Comparison of ENCODE assay signal across 11 cellular contexts in the genomic region with DNA sequence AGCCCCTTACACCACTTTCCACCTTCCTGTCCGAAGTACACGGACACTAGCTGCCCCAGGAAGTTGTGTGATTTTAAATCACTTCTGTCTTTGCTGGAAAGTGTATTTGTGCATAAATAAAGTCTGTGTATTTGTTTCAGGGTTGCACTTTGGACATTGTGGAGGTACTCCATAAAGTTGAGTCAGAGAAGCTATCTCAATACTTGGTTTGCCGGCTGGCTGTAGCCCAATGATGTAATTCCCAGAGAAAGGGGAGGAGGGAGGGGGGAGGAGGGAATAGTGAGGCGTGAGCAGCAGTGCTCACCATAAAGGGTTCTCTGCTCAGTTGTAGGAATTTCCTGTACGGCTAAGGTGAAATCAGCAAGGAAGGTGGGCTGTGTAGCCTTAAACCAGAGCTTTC. TPM values are rescaled to one million over a fixed set of nuclear protein-coding genes. Genes with fewer than 3 reads are reported as not detected.
A peak's percentile ranks its signal among the peaks of the same experiment; 100 is the strongest.
DNase-seq lines count a peak whose midpoint lies in the region; ATAC-seq and TF ChIP-seq lines count a peak whose summit lies in the region.
"Had no signal": no experiment of that assay in that cellular context is flagged by ENCODE, and none has a peak within 500 bp of the region (broad histone marks: within the 10 kb centered on the region; RNA-seq: fewer than 3 reads in every experiment).

No MANE protein-coding gene starts in this region.

- peaks cover 30% of the 10 kb centered on the region for H3K4me1 Mint-ChIP-seq in CD4-positive, alpha-beta T cell (ENCODE audit: low read depth)

- no peaks in the 10 kb centered on the region for H3K9me3 ChIP-seq in CD4-positive, alpha-beta T cell (ENCODE audit: control insufficient read depth, low read length)
- no peaks in the 10 kb centered on the region for H3K9me3 ChIP-seq in RWPE2 (ENCODE audit: severe bottlenecking)

- intact Hi-C loops in CD4-positive, alpha-beta T cell (cut with DNase I, micrococcal nuclease): loop anchor here in 1 of 2 experiments (5.0 kb wide), 1 partner anchor 115 kb away; no protein-coding TSS in a partner anchor

- H3K27me3 Mint-ChIP-seq in CD4-positive, alpha-beta T cell: no peaks in the 10 kb centered on the region
- H3K27me3 Mint-ChIP-seq: stimulated activated naive CD8-positive, alpha-beta T cell treated with anti-CD3 and anti-CD28 coated beads, Interleukin-15, Interleukin-2, amounts not matched to agents 100 ng/mL and 50 ng/mL, for 24 hours had no signal

- POLR2A ChIA-PET in CD4-positive, alpha-beta T cell (lab: Charles Lee): no interaction called here

- DNase-seq in CD4-positive, alpha-beta T cell: no peak
- no peak for DNase-seq in RWPE2 (ENCODE audit: low spot score)
- peak; percentile 65 for DNase-seq in fibroblast of mammary gland (ENCODE audit: low read depth)
- peak; percentile 40 for DNase-seq in myocyte (ENCODE audit: low read depth)
- no peak for DNase-seq in stimulated activated naive CD8-positive, alpha-beta T cell treated with anti-CD3 and anti-CD28 coated beads, Interleukin-15, Interleukin-2, amounts not matched to agents 100 U/mL and 50 U/mL, for 24 hours
- no peak for DNase-seq in MV-4-11 (lab: John Stamatoyannopoulos, UW)
- DNase-seq in effector CD8-positive, alpha-beta T cell (lab: John Stamatoyannopoulos, UW): no peak
- DNase-seq: glutamatergic neuron, retina had no signal

- peaks cover 45% of the 10 kb centered on the region for H3K36me3 Mint-ChIP-seq in CD4-positive, alpha-beta T cell (ENCODE audit: low read depth)

- H3K4me1 ChIP-seq in RWPE2 (ENCODE audit: insufficient read depth, poor library complexity, severe bottlenecking): peaks cover 25% of the 10 kb centered on the region

- no peak overlapping the region for H3K4me3 Mint-ChIP-seq in CD4-positive, alpha-beta T cell
- H3K4me3 Mint-ChIP-seq: stimulated activated naive CD8-positive, alpha-beta T cell treated with anti-CD3 and anti-CD28 coated beads, Interleukin-15, Interleukin-2, amounts not matched to agents 100 ng/mL and 50 ng/mL, for 24 hours had no signal

- no peak overlapping the region for H3K27ac ChIP-seq in CD4-positive, alpha-beta T cell (ENCODE audit: low read depth, low read length)
- H3K27ac ChIP-seq in RWPE2 (ENCODE audit: poor library complexity, severe bottlenecking): peak overlapping the region; percentile 98

- peak overlapping the region; percentile 44 for H3K27ac Mint-ChIP-seq in CD4-positive, alpha-beta T cell
- H3K27ac Mint-ChIP-seq: stimulated activated naive CD8-positive, alpha-beta T cell treated with anti-CD3 and anti-CD28 coated beads, Interleukin-15, Interleukin-2, amounts not matched to agents 100 ng/mL and 50 ng/mL, for 24 hours had no signal

- H3K9me3 Mint-ChIP-seq in CD4-positive, alpha-beta T cell: no peaks in the 10 kb centered on the region
- H3K9me3 Mint-ChIP-seq: stimulated activated naive CD8-positive, alpha-beta T cell treated with anti-CD3 and anti-CD28 coated beads, Interleukin-15, Interleukin-2, amounts not matched to agents 100 ng/mL and 50 ng/mL, for 24 hours had no signal

- peaks cover 26% of the 10 kb centered on the region for H3K36me3 ChIP-seq in RWPE2 (ENCODE audit: low read depth)

- ATAC-seq in CD4-positive, alpha-beta T cell (ENCODE audit: poor library complexity): no peak
- ATAC-seq in RWPE2 (ENCODE audit: low read depth) (peak; percentile 74), HG03025 (IDR thresholded peaks at IDR 0.05; ENCODE audit: low FRiP score, unreplicated experiment) (no peak)
- ATAC-seq in stimulated activated naive CD8-positive, alpha-beta T cell treated with anti-CD3 and anti-CD28 coated beads, Interleukin-15, Interleukin-2, amounts not matched to agents 100 U/mL and 50 U/mL, for 24 hours: no peak

- CTCF ChIA-PET in CD4-positive, alpha-beta T cell (lab: Charles Lee): no interaction called here

- no peaks in the 10 kb centered on the region for H3K27me3 ChIP-seq in CD4-positive, alpha-beta T cell (ENCODE audit: control insufficient read depth, insufficient read depth, low read length)
- H3K27me3 ChIP-seq in RWPE2 (ENCODE audit: insufficient read depth, poor library complexity, severe bottlenecking): no peaks in the 10 kb centered on the region

- H3K4me3 ChIP-seq in RWPE2 (ENCODE audit: severe bottlenecking) (no peak overlapping the region), fibroblast of mammary gland (ENCODE audit: control insufficient read depth, low read depth, low read length) (no peak overlapping the region)

- no peak for TF ChIP-seq CTCF in CD4-positive, alpha-beta T cell (IDR thresholded peaks at IDR 0.05)
- TF ChIP-seq CTCF in RWPE2 (IDR thresholded peaks at IDR 0.05; ENCODE audit: poor library complexity, severe bottlenecking): no peak
- no peak for TF ChIP-seq CTCF in fibroblast of mammary gland (conservative IDR thresholded peaks at IDR 0.05; ENCODE audit: control insufficient read depth, insufficient read depth, low read depth, low read length)

RNA-seq across cellular contexts. Expression of a gene that starts 7.5 kb away (rescaled TPM):
- 1 to 10 TPM; 6.4 to 7.2 TPM for total RNA-seq in CD4-positive, alpha-beta T cell
- total RNA-seq in myocyte: 7.8 and 11.2 TPM in 2 replicates
- 12.6 TPM for polyA plus RNA-seq in myocyte (2012)

RNA-seq across cellular contexts. Expression of a gene that starts 13.6 kb away (rescaled TPM):
- total RNA-seq in CD4-positive, alpha-beta T cell: under 1 TPM; 0.31 to 0.49 TPM
- 0.16 TPM in 1 of 2 replicates, not detected in the other for total RNA-seq in myocyte
- polyA plus RNA-seq in myocyte (2012): 0.24 TPM

RNA-seq across cellular contexts. Expression of a gene that starts 23.1 kb away (rescaled TPM):
- not detected for total RNA-seq in CD4-positive, alpha-beta T cell
- total RNA-seq in myocyte: not detected in 2 replicates
- not detected for polyA plus RNA-seq in myocyte (2012)

Comparison
In these comparisons a context has a peak if more than half of its experiments do, and no peak if none do; other contexts are left out.
1. DNase-seq: peak in fibroblast of mammary gland (single experiment) and myocyte (single experiment); none in CD4-positive, alpha-beta T cell (0 of 10), RWPE2 (single experiment), stimulated activated naive CD8-positive, alpha-beta T cell treated with anti-CD3 and anti-CD28 coated beads, Interleukin-15, Interleukin-2, amounts not matched to agents 100 U/mL and 50 U/mL, for 24 hours (single experiment), MV-4-11 (single experiment) and effector CD8-positive, alpha-beta T cell (single experiment).